ENCODE assay signal across 22 cellular contexts in genomic region chr15:63329567-63330350, GRCh38. TPM values are rescaled to one million over a fixed set of nuclear protein-coding genes. Genes with fewer than 3 reads are reported as not detected.
"Had no signal": no experiment of that assay in that cellular context is flagged by ENCODE, and none has a peak within 500 bp of the region (broad histone marks: within the 10 kb centered on the region; RNA-seq: fewer than 3 reads in every experiment).

No MANE protein-coding gene starts in this region.

- H3K4me2 ChIP-seq: smooth muscle cell had no signal

- H3K9me3 ChIP-seq: body of pancreas, esophagus muscularis mucosa, heart right ventricle, thoracic aorta, upper lobe of left lung had no signal

- H3K36me3 ChIP-seq: esophagus muscularis mucosa, heart right ventricle, thoracic aorta, upper lobe of left lung had no signal

- H3K9ac ChIP-seq: parathyroid adenoma had no signal

- DNase-seq: activated CD4-positive, alpha-beta memory T cell treated with anti-CD3 and anti-CD28 coated beads, Interleukin-2, amount 10 ng/mL, durations not matched to agents 7 days and 5 days; activated CD4-positive, alpha-beta T cell treated with anti-CD3 and anti-CD28 coated beads for 48 hours; activated CD4-positive, CD25-positive, alpha-beta regulatory T cell; activated naive CD4-positive, alpha-beta T cell treated with Interleukin-2 at 50 U/mL for 16 hours; activated naive CD8-positive, alpha-beta T cell treated with anti-CD3 and anti-CD28 coated beads, Interleukin-2, amount 10 ng/mL, durations not matched to agents 7 days and 5 days; activated T-cell treated with anti-CD3 and anti-CD28 coated beads, Interleukin-2, amount 50 U/mL, for 24 hours; amygdala; body of pancreas; cortex of kidney; effector memory CD4-positive, alpha-beta T cell; heart right ventricle; mesenchymal stem cell; natural killer cell; stimulated activated CD4-positive, alpha-beta T cell treated with anti-CD3 and anti-CD28 coated beads, Interleukin-4, amount 100 ng/mL, for 4 hours; T1000; upper lobe of left lung had no signal

- ATAC-seq: body of pancreas; heart right ventricle; natural killer cell; sciatic nerve; stimulated activated memory B cell treated with anti-CD40 and anti-IgM and Interleukin-4, amounts not matched to agents 10 μg/mL and 1 μg/mL and 100 μg/mL, for 72 hours had no signal

- H3K27ac ChIP-seq: body of pancreas, esophagus muscularis mucosa, heart right ventricle, parathyroid adenoma, thoracic aorta, upper lobe of left lung had no signal

- H2AFZ ChIP-seq: parathyroid adenoma had no signal

- H3K4me1 ChIP-seq: body of pancreas, esophagus muscularis mucosa, heart right ventricle, parathyroid adenoma, upper lobe of left lung had no signal

- H3K27me3 ChIP-seq: body of pancreas, esophagus muscularis mucosa, heart right ventricle, upper lobe of left lung had no signal

- H3K4me3 ChIP-seq: body of pancreas, esophagus muscularis mucosa, heart right ventricle, smooth muscle cell, thoracic aorta, upper lobe of left lung had no signal

RNA-seq across cellular contexts. Expression of gene CA12, which starts 51.9 kb away (rescaled TPM):
- total RNA-seq: activated naive CD8-positive, alpha-beta T cell treated with anti-CD3 and anti-CD28 coated beads, Interleukin-2, amount 10 ng/mL, durations not matched to agents 7 days and 5 days; natural killer cell had no signal
